Comparison of ENCODE assay signal across 14 cellular contexts in genomic region chr16:69932691-69933392, GRCh38. TPM values are rescaled to one million over a fixed set of nuclear protein-coding genes. Genes with fewer than 3 reads are reported as not detected.
"Had no signal": no experiment of that assay in that cellular context is flagged by ENCODE, and none has a peak within 500 bp of the region (broad histone marks: within the 10 kb centered on the region; RNA-seq: fewer than 3 reads in every experiment).

No MANE protein-coding gene starts in this region.

- H3K4me1 ChIP-seq: colonic mucosa, prostate gland, right lobe of liver had no signal

- H3K27me3 ChIP-seq: colonic mucosa, heart right ventricle, right lobe of liver, thyroid gland, uterus had no signal

- DNase-seq: activated CD4-positive, alpha-beta T cell treated with anti-CD3 and anti-CD28 coated beads for 1 hour; activated CD4-positive, alpha-beta T cell treated with anti-CD3 and anti-CD28 coated beads, Interleukin-2, amount 50 U/mL, for 48 hours; activated naive CD8-positive, alpha-beta T cell treated with anti-CD3 and anti-CD28 coated beads, Interleukin-2, amount 10 ng/mL, durations not matched to agents 7 days and 5 days; activated T-cell treated with anti-CD3 and anti-CD28 coated beads, Interleukin-2, amount 50 U/mL, for 72 hours; aorta; colonic mucosa; effector CD8-positive, alpha-beta T cell; heart right ventricle; naive B cell; right lobe of liver; thyroid gland; uterus had no signal

- H3K4me3 ChIP-seq: colonic mucosa, heart right ventricle, prostate gland, right lobe of liver, thyroid gland, uterus had no signal

- H3K36me3 ChIP-seq: uterus had no signal

- H3K27ac ChIP-seq: colonic mucosa, heart right ventricle, prostate gland, right lobe of liver, thyroid gland, uterus had no signal

- ATAC-seq: activated T-cell treated with anti-CD3 and anti-CD28 coated beads, Interleukin-2, amount 50 U/mL, for 72 hours; heart right ventricle; right lobe of liver had no signal

- H3K9me3 ChIP-seq: colonic mucosa, heart right ventricle, prostate gland, right lobe of liver, thyroid gland, uterus had no signal

RNA-seq across cellular contexts. Expression of gene CLEC18A, which starts 18.3 kb away (rescaled TPM):
- total RNA-seq: occipital lobe had no signal
